8 cellular contexts compared by ENCODE assay signal in genomic region chr17:38871247-38871991, GRCh38. TPM values are rescaled to one million over a fixed set of nuclear protein-coding genes. Genes with fewer than 3 reads are reported as not detected.
A peak's percentile ranks its signal among the peaks of the same experiment; 100 is the strongest.
DNase-seq lines count a peak whose midpoint lies in the region; ATAC-seq, FAIRE-seq and TF ChIP-seq lines count a peak whose summit lies in the region.

No MANE protein-coding gene starts in this region.

- peak overlapping the region; percentile 94 for H3K4me3 ChIP-seq in HEK293 (ENCODE audit: low read depth, low read length)
- H3K4me3 ChIP-seq in iPS-15b (ENCODE audit: low read depth, low read length): peak overlapping the region; percentile 86
- peak overlapping the region; percentile 84 to 92 for H3K4me3 ChIP-seq in small intestine (ENCODE audit: low read depth in 1 of 2, low read length in 2 of 2)

- H3K9me3 ChIP-seq in HEK293 (ENCODE audit: control insufficient read depth, insufficient read depth, low read depth, low read length): no peaks in the 10 kb centered on the region
- H3K9me3 ChIP-seq in iPS-15b (ENCODE audit: control insufficient read depth, insufficient read depth, low read length): no peaks in the 10 kb centered on the region
- H3K9me3 ChIP-seq in small intestine (ENCODE audit: control insufficient read depth, low read depth): no peaks in the 10 kb centered on the region

- H3K36me3 ChIP-seq in HEK293 (ENCODE audit: control insufficient read depth in 2 of 2, insufficient read depth in 1 of 2, low read length in 2 of 2) (no peaks in the 10 kb centered on the region), iPS-15b (ENCODE audit: control insufficient read depth, insufficient read depth, low read length) (no peaks in the 10 kb centered on the region), small intestine (ENCODE audit: control insufficient read depth in 2 of 2, insufficient read depth in 2 of 2, low read length in 2 of 2) (no peaks in the 10 kb centered on the region)

- peak overlapping the region; percentile 73 for H3K9ac ChIP-seq in iPS-15b (ENCODE audit: low read depth, low read length)

- H3K27ac ChIP-seq in HEK293 (ENCODE audit: extremely low read depth, low read depth, low read length): peak overlapping the region; percentile 76
- H3K27ac ChIP-seq in small intestine (ENCODE audit: low read depth in 1 of 2, low read length in 1 of 2): peak overlapping the region; percentile 86 to 98

- POLR2A ChIA-PET in HEK293 (lab: Yijun Ruan, JAX): interaction anchor here (0.7 to 4.1 kb wide), 16 partner anchors 8 to 328 kb away, joined by 3 to 62 read pairs (median 8); partner anchors contain the start of genes CWC25, LASP1NB, PLXDC1 and PSMB3

- TF ChIP-seq CTCF in HEK293 (tag by site-specific recombination; IDR thresholded peaks at IDR 0.05): peak; percentile 48; the same call in 1 of the 2 replicates

- FAIRE-seq in small intestine (lab: Jason Lieb, UNC): no peak

- 4 to 11% (median 8%) methylated on average over 11 of the region's 11 CpGs for WGBS in small intestine, 3 donors

- CTCF ChIA-PET in HEK293 (lab: Yijun Ruan, JAX): interaction anchor here (0.7 to 5.8 kb wide), 10 partner anchors 9 to 528 kb away, joined by 3 to 24 read pairs (median 3); partner anchors contain the start of gene LASP1NB

- DNase-seq in AG08395 (ENCODE audit: low spot score) (peak; percentile 55), T follicular helper cell (ENCODE audit: low read depth) (peak; percentile 60), amniotic stem cell (lab: John Stamatoyannopoulos, UW) (peak; percentile 64), small intestine (peak; percentile 99), midbrain (lab: John Stamatoyannopoulos, UW) (no peak)

- peaks cover 12% of the 10 kb centered on the region for H3K4me1 ChIP-seq in HEK293 (ENCODE audit: control insufficient read depth, insufficient read depth, low read length)
- H3K4me1 ChIP-seq in iPS-15b (ENCODE audit: control insufficient read depth, insufficient read depth, low read length): peaks cover 16% of the 10 kb centered on the region
- H3K4me1 ChIP-seq in small intestine (ENCODE audit: control insufficient read depth in 2 of 2, insufficient read depth in 1 of 2, low read depth in 1 of 2, low read length in 1 of 2): peaks cover 11 to 16% of the 10 kb centered on the region in 2 donors

- no peaks in the 10 kb centered on the region for H3K27me3 ChIP-seq in iPS-15b (ENCODE audit: control insufficient read depth, insufficient read depth, low read length)
- no peaks in the 10 kb centered on the region for H3K27me3 ChIP-seq in small intestine (ENCODE audit: control insufficient read depth in 2 of 2, insufficient read depth in 2 of 2, low read length in 2 of 2)

- no peak for ATAC-seq in GM18868 (IDR thresholded peaks at IDR 0.05; ENCODE audit: unreplicated experiment)

TF ChIP-seq in HEK293, 187 proteins besides CTCF, POLR2A, EP300 and RAD21 (continues in another document):
- TF ChIP-seq ZNF48 (tag by site-specific recombination; IDR thresholded peaks at IDR 0.05) (no peak), SP7 (tag by site-specific recombination; IDR thresholded peaks at IDR 0.05) (peak; percentile 80; the same call in 1 of the 2 replicates), ZNF544 (tag by site-specific recombination; IDR thresholded peaks at IDR 0.05) (no peak), ZFP37 (tag by site-specific recombination; IDR thresholded peaks at IDR 0.05) (no peak), HOXD13 (CRISPR knock-in tag; IDR thresholded peaks at IDR 0.05; ENCODE audit: borderline replicate concordance) (no peak), ZBTB10 (tag by site-specific recombination; IDR thresholded peaks at IDR 0.05) (no peak; the same call in 1 of the 2 replicates), ZBTB49 (tag by site-specific recombination; IDR thresholded peaks at IDR 0.05; ENCODE audit: low read depth) (no peak), ZSCAN5A (tag by site-specific recombination; IDR thresholded peaks at IDR 0.05) (no peak), ZBTB8A (tag by site-specific recombination; IDR thresholded peaks at IDR 0.05) (no peak; the same call in 1 of the 2 replicates), ZNF600 (tag by site-specific recombination; IDR thresholded peaks at IDR 0.05) (peak; percentile 35; the same call in 1 of the 2 replicates), GFI1B (tag by site-specific recombination; IDR thresholded peaks at IDR 0.05) (no peak), ZNF596 (tag by site-specific recombination; IDR thresholded peaks at IDR 0.05) (no peak), ZFP3 (tag by site-specific recombination; IDR thresholded peaks at IDR 0.05; ENCODE audit: low read depth) (no peak), ZNF324 (tag by site-specific recombination; IDR thresholded peaks at IDR 0.05) (no peak), ZNF416 (tag by site-specific recombination; IDR thresholded peaks at IDR 0.05) (no peak), ZNF423 (tag by site-specific recombination; IDR thresholded peaks at IDR 0.05) (no peak), ZNF707 (tag by site-specific recombination; IDR thresholded peaks at IDR 0.05) (no peak), YY2 (tag by site-specific recombination; IDR thresholded peaks at IDR 0.05) (no peak), ZNF239 (tag by site-specific recombination; IDR thresholded peaks at IDR 0.05) (no peak)

RNA-seq across cellular contexts. Expression of gene LASP1, which starts 1.6 kb away (rescaled TPM):
- 100 to 1,000 TPM; 152 to 257 (median 213) TPM for polyA plus RNA-seq in small intestine

RNA-seq across cellular contexts. Expression of gene RPL23, which starts 17.9 kb away (rescaled TPM):
- polyA plus RNA-seq in small intestine: 1,000 to 10,000 TPM; 1,251 to 3,207 (median 2,524) TPM

RNA-seq across cellular contexts. Expression of gene CWC25, which starts 46.3 kb away (rescaled TPM):
- polyA plus RNA-seq in small intestine: 10 to 100 TPM; 12.6 to 61.1 (median 45.7) TPM
